In genomic region chr13:100650321-100650720, GRCh38 we compare ENCODE assay signal across 18 cellular contexts. TPM values are rescaled to one million over a fixed set of nuclear protein-coding genes. Genes with fewer than 3 reads are reported as not detected.
DNase-seq lines count a peak whose midpoint lies in the region; ATAC-seq and TF ChIP-seq lines count a peak whose summit lies in the region.
"Had no signal": no experiment of that assay in that cellular context is flagged by ENCODE, and none has a peak within 500 bp of the region (broad histone marks: within the 10 kb centered on the region; RNA-seq: fewer than 3 reads in every experiment).

No MANE protein-coding gene starts in this region.

- peak overlapping the region in 52 of 59 donors; percentile 1 to 59 (median 29) for H3K4me3 ChIP-seq in dorsolateral prefrontal cortex
- H3K4me3 ChIP-seq in gastrocnemius medialis: peak overlapping the region in 1 of 4 donors; percentile 37
- no peak overlapping the region for H3K4me3 ChIP-seq in naive thymus-derived CD4-positive, alpha-beta T cell (ENCODE audit: low read length)
- H3K4me3 ChIP-seq: cardiac muscle cell, lower lobe of right lung had no signal

- no peaks in the 10 kb centered on the region for H3K9me3 Mint-ChIP-seq in naive thymus-derived CD4-positive, alpha-beta T cell
- H3K9me3 Mint-ChIP-seq: nephron; T-helper 1 cell treated with Interleukin-12 subunit alpha and Interleukin-12 subunit beta and Interleukin-4 antibody, amounts not matched to agents 30 μg/mL and 1 μg/mL, for 36 hours had no signal

- CTCF ChIA-PET in naive thymus-derived CD4-positive, alpha-beta T cell (lab: Charles Lee): no interaction called here

- intact Hi-C loops in dorsolateral prefrontal cortex (cut with DNase I): loop anchor here in 1 of 2 donors (1.0 kb wide), 1 partner anchor 24 kb away; the partner anchor contains the start of gene TMTC4
- intact Hi-C loops in gastrocnemius medialis (cut with DNase I; ENCODE audit: low total_unique reads): no loop called here
- intact Hi-C loops in naive thymus-derived CD4-positive, alpha-beta T cell (cut with micrococcal nuclease): no loop called here

- DNase-seq in NCI-H128 (lab: John Stamatoyannopoulos, UW; ENCODE audit: unreplicated experiment) (peak; percentile 88), NCI-H345 treated with DMSO at 0.1 percent for 48 hours (lab: John Stamatoyannopoulos, UW; ENCODE audit: unreplicated experiment) (peak; percentile 71), dorsolateral prefrontal cortex (peak; percentile 75 to 95 (median 90)), gastrocnemius medialis (peak in 1 of 2 donors; percentile 48)
- no peak for DNase-seq in naive thymus-derived CD4-positive, alpha-beta T cell
- no peak for DNase-seq in activated CD4-positive, alpha-beta T cell treated with anti-CD3 and anti-CD28 coated beads for 48 hours
- no peak for DNase-seq in activated CD8-positive, alpha-beta memory T cell treated with anti-CD3 and anti-CD28 coated beads, Interleukin-2, amount 50 U/mL, for 48 hours
- no peak for DNase-seq in stimulated activated CD4-positive, alpha-beta T cell treated with anti-CD3 and anti-CD28 coated beads, Interleukin-4, amount 100 ng/mL, for 4 hours
- DNase-seq: activated CD4-positive, CD25-positive, alpha-beta regulatory T cell; activated CD8-positive, alpha-beta memory T cell treated with anti-CD3 and anti-CD28 coated beads, Interleukin-2, amount 50 U/mL, for 4 hours; KBM-7; lower lobe of right lung; retina had no signal

- H3K27ac Mint-ChIP-seq in naive thymus-derived CD4-positive, alpha-beta T cell: no peak overlapping the region
- H3K27ac Mint-ChIP-seq: activated naive CD8-positive, alpha-beta T cell; B cell; nephron; T-helper 1 cell treated with Interleukin-12 subunit alpha and Interleukin-12 subunit beta and Interleukin-4 antibody, amounts not matched to agents 30 μg/mL and 1 μg/mL, for 36 hours had no signal

- TF ChIP-seq POLR2A in gastrocnemius medialis (IDR thresholded peaks at IDR 0.05): no peak

- H3K36me3 ChIP-seq in gastrocnemius medialis: no peaks in the 10 kb centered on the region
- H3K36me3 ChIP-seq in naive thymus-derived CD4-positive, alpha-beta T cell (ENCODE audit: control insufficient read depth in 2 of 3, insufficient read depth in 3 of 3, low read length in 3 of 3): peaks cover 0 to 7% (median 0%) of the 10 kb centered on the region in 3 experiments

- TF ChIP-seq CTCF in dorsolateral prefrontal cortex (IDR thresholded peaks at IDR 0.05 in 54 of 56, conservative IDR thresholded peaks at IDR 0.05 in 2 of 56; ENCODE audit: low read depth in 1 of 56, partially characterized antibody in 56 of 56) (peak in 16 of 56 donors; percentile 5 to 32 (median 16)), gastrocnemius medialis (IDR thresholded peaks at IDR 0.05 in 4 of 5, conservative IDR thresholded peaks at IDR 0.05 in 1 of 5) (no peak)

- H3K9me3 ChIP-seq in gastrocnemius medialis: no peaks in the 10 kb centered on the region
- no peaks in the 10 kb centered on the region for H3K9me3 ChIP-seq in naive thymus-derived CD4-positive, alpha-beta T cell (ENCODE audit: control insufficient read depth in 2 of 3, low read length in 3 of 3)
- H3K9me3 ChIP-seq: lower lobe of right lung had no signal

- H3K36me3 Mint-ChIP-seq in naive thymus-derived CD4-positive, alpha-beta T cell: peaks cover 9 to 35% (median 17%) of the 10 kb centered on the region in 5 donors

- POLR2A ChIA-PET in naive thymus-derived CD4-positive, alpha-beta T cell (lab: Charles Lee): no interaction called here

- peaks cover 0 to 3% (median 0%) of the 10 kb centered on the region in 7 donors for H3K4me1 Mint-ChIP-seq in naive thymus-derived CD4-positive, alpha-beta T cell
- H3K4me1 Mint-ChIP-seq: B cell had no signal

- H3K27me3 ChIP-seq in dorsolateral prefrontal cortex (no peaks in the 10 kb centered on the region), gastrocnemius medialis (no peaks in the 10 kb centered on the region)
- no peaks in the 10 kb centered on the region for H3K27me3 ChIP-seq in naive thymus-derived CD4-positive, alpha-beta T cell (ENCODE audit: control insufficient read depth in 2 of 2, insufficient read depth in 2 of 2, low read length in 2 of 2)
- H3K27me3 ChIP-seq: cardiac muscle cell had no signal

- H3K4me1 ChIP-seq in gastrocnemius medialis: peaks cover 0 to 8% of the 10 kb centered on the region in 2 donors
- no peaks in the 10 kb centered on the region for H3K4me1 ChIP-seq in naive thymus-derived CD4-positive, alpha-beta T cell (ENCODE audit: control insufficient read depth in 2 of 2, insufficient read depth in 2 of 2, low read length in 2 of 2)
- H3K4me1 ChIP-seq: lower lobe of right lung had no signal

- H3K4me3 Mint-ChIP-seq in naive thymus-derived CD4-positive, alpha-beta T cell: no peak overlapping the region
- H3K4me3 Mint-ChIP-seq: activated naive CD8-positive, alpha-beta T cell; B cell; nephron; T-helper 1 cell treated with Interleukin-12 subunit alpha and Interleukin-12 subunit beta and Interleukin-4 antibody, amounts not matched to agents 30 μg/mL and 1 μg/mL, for 36 hours had no signal

- H3K27ac ChIP-seq in dorsolateral prefrontal cortex (peak overlapping the region; percentile 71 to 100 (median 91)), gastrocnemius medialis (no peak overlapping the region)
- H3K27ac ChIP-seq in naive thymus-derived CD4-positive, alpha-beta T cell (ENCODE audit: low read depth, low read length): no peak overlapping the region
- H3K27ac ChIP-seq: cardiac muscle cell, lower lobe of right lung had no signal

- no peaks in the 10 kb centered on the region for H3K27me3 Mint-ChIP-seq in naive thymus-derived CD4-positive, alpha-beta T cell
- H3K27me3 Mint-ChIP-seq: activated naive CD8-positive, alpha-beta T cell; B cell had no signal

- in situ Hi-C loops in gastrocnemius medialis (cut with MboI; ENCODE audit: low sequenced_read_pairs in 4 of 4): no loop called here

- peak; percentile 45 to 73 for ATAC-seq in gastrocnemius medialis
- no peak for ATAC-seq in naive thymus-derived CD4-positive, alpha-beta T cell
- ATAC-seq: lower lobe of right lung had no signal

RNA-seq across cellular contexts. Expression of gene TMTC4, which starts 24.3 kb away (rescaled TPM):
- total RNA-seq in dorsolateral prefrontal cortex (100 to 1,000 TPM in 4 of 120 experiments, 10 to 100 TPM in 116; 15.7 to 223 (median 42.8) TPM), gastrocnemius medialis (10 to 100 TPM in 1 of 4 donors, 1 to 10 TPM in 3; 6.5 to 10.6 (median 7.7) TPM)
- 10 to 100 TPM in 4 of 5 experiments, 1 to 10 TPM in 1; 9.3 to 25.1 (median 22.4) TPM for total RNA-seq in naive thymus-derived CD4-positive, alpha-beta T cell
- polyA plus RNA-seq in naive thymus-derived CD4-positive, alpha-beta T cell: 1 to 10 TPM; 3.2 to 4.3 TPM

Comparison
In these comparisons a context has a peak if more than half of its experiments do, and no peak if none do; other contexts are left out.
1. DNase-seq: peak in NCI-H128 (single experiment), NCI-H345 treated with DMSO at 0.1 percent for 48 hours (single experiment) and dorsolateral prefrontal cortex (10 of 10); none in naive thymus-derived CD4-positive, alpha-beta T cell (0 of 9), activated CD4-positive, alpha-beta T cell treated with anti-CD3 and anti-CD28 coated beads for 48 hours (single experiment), activated CD8-positive, alpha-beta memory T cell treated with anti-CD3 and anti-CD28 coated beads, Interleukin-2, amount 50 U/mL, for 48 hours (single experiment) and stimulated activated CD4-positive, alpha-beta T cell treated with anti-CD3 and anti-CD28 coated beads, Interleukin-4, amount 100 ng/mL, for 4 hours (0 of 2).
2. H3K27ac ChIP-seq: peak in dorsolateral prefrontal cortex (59 of 59); none in gastrocnemius medialis (0 of 4) and naive thymus-derived CD4-positive, alpha-beta T cell (single experiment).